In the genomic region with DNA sequence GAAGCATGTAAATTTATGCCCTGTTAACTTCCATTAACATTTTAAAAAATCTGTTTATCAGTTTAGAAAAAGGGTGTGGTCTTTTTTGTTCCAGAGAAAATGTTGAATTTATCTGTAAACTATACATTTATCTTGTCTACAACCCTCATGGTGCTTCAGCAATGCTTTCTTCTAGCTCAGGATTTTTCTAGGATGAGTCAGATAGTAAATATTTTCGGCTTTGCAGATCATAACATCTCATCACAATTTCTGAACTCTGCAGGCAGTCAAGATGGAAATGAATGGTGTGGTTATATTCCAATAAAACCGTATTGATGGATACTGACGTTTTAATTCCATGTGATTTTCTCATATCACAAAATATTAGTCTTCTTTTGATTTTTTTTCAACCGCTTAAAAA, we compare ENCODE assay signal across 17 cellular contexts.
DNase-seq lines count a peak whose midpoint lies in the region; ATAC-seq, FAIRE-seq and TF ChIP-seq lines count a peak whose summit lies in the region.
"Had no signal": no experiment of that assay in that cellular context is flagged by ENCODE, and none has a peak within 500 bp of the region (broad histone marks: within the 10 kb centered on the region; RNA-seq: fewer than 3 reads in every experiment).

No MANE protein-coding gene starts in this region.

- CTCF ChIA-PET in HEK293 (lab: Yijun Ruan, JAX), result interaction anchor here (0.6 to 3.7 kb wide), 3 partner anchors 16 to 408 kb away, joined by 3 to 20 read pairs (median 3); no protein-coding TSS in a partner anchor

- H3K4me3 ChIP-seq in HEK293 (ENCODE audit: low read depth, low read length), result no peak overlapping the region
- no peak overlapping the region for H3K4me3 ChIP-seq in RWPE2 (ENCODE audit: severe bottlenecking)
- H3K4me3 ChIP-seq in fibroblast of villous mesenchyme (ENCODE audit: low read depth, low read length), result no peak overlapping the region
- no peak overlapping the region for H3K4me3 ChIP-seq in kidney (ENCODE audit: low read length in 2 of 2)
- H3K4me3 ChIP-seq in left ventricle myocardium inferior, result no peak overlapping the region
- H3K4me3 ChIP-seq: BLaER1 treated with 17β-estradiol and CSF1 and Interleukin-3, amounts not matched to agents 10 nM and 100 nM; GM12878 had no signal

- intact Hi-C loops in kidney (cut with DNase I), result no loop called here
- intact Hi-C loops in left ventricle myocardium inferior (cut with micrococcal nuclease), result no loop called here

- H3K27ac Mint-ChIP-seq in stimulated activated naive CD8-positive, alpha-beta T cell treated with anti-CD3 and anti-CD28 coated beads, Interleukin-15, amount 100 ng/mL, for 72 hours, result no peak overlapping the region

- H3K4me1 ChIP-seq in HEK293 (ENCODE audit: control insufficient read depth, insufficient read depth, low read length) (peaks cover 9% of the 10 kb centered on the region), RWPE2 (ENCODE audit: insufficient read depth, poor library complexity, severe bottlenecking) (peaks cover 8% of the 10 kb centered on the region), kidney (ENCODE audit: control insufficient read depth in 1 of 2, insufficient read depth in 1 of 2, low read depth in 1 of 2, low read length in 2 of 2) (no peaks in the 10 kb centered on the region), left ventricle myocardium inferior (no peaks in the 10 kb centered on the region)
- H3K4me1 ChIP-seq: BLaER1 treated with 17β-estradiol and CSF1 and Interleukin-3, amounts not matched to agents 10 nM and 100 nM had no signal

- no peak for FAIRE-seq in kidney (lab: Jason Lieb, UNC)
- FAIRE-seq: GM12878, GM18507 had no signal

- H3K9me3 ChIP-seq in HEK293 (ENCODE audit: control insufficient read depth, insufficient read depth, low read depth, low read length) (no peaks in the 10 kb centered on the region), RWPE2 (ENCODE audit: severe bottlenecking) (no peaks in the 10 kb centered on the region), kidney (ENCODE audit: control insufficient read depth in 1 of 2, low read length in 2 of 2) (no peaks in the 10 kb centered on the region), left ventricle myocardium inferior (replicated peaks) (no peaks in the 10 kb centered on the region)
- H3K9me3 ChIP-seq: BLaER1 treated with 17β-estradiol and CSF1 and Interleukin-3, amounts not matched to agents 10 nM and 100 nM; SK-N-SH had no signal

- H3K27me3 ChIP-seq in RWPE2 (ENCODE audit: insufficient read depth, poor library complexity, severe bottlenecking) (no peaks in the 10 kb centered on the region), left ventricle myocardium inferior (ENCODE audit: low read depth) (peaks cover 91% of the 10 kb centered on the region)
- H3K27me3 ChIP-seq: BLaER1 treated with 17β-estradiol and CSF1 and Interleukin-3, amounts not matched to agents 10 nM and 100 nM had no signal

- no peak overlapping the region for H3K9ac ChIP-seq in kidney (ENCODE audit: low read length in 2 of 2)
- H3K9ac ChIP-seq: BLaER1 treated with 17β-estradiol and CSF1 and Interleukin-3, amounts not matched to agents 10 nM and 100 nM; SK-N-SH had no signal

- H3K27ac ChIP-seq in HEK293 (ENCODE audit: extremely low read depth, low read depth, low read length) (no peak overlapping the region), RWPE2 (ENCODE audit: poor library complexity, severe bottlenecking) (no peak overlapping the region), kidney (ENCODE audit: low read depth in 2 of 2, low read length in 2 of 2) (no peak overlapping the region), left ventricle myocardium inferior (replicated peaks) (no peak overlapping the region)
- H3K27ac ChIP-seq: 22Rv1; BLaER1 treated with 17β-estradiol and CSF1 and Interleukin-3, amounts not matched to agents 10 nM and 100 nM; HL-60 had no signal

- POLR2A ChIA-PET in HEK293 (lab: Yijun Ruan, JAX), result interaction anchor here (0.6 kb wide), 1 partner anchor 76 kb away, joined by 3 read pairs; no protein-coding TSS in a partner anchor

- peaks cover 37% of the 10 kb centered on the region for H3K27me3 Mint-ChIP-seq in stimulated activated naive CD8-positive, alpha-beta T cell treated with anti-CD3 and anti-CD28 coated beads, Interleukin-15, amount 100 ng/mL, for 72 hours

- TF ChIP-seq CTCF in HEK293 (tag by site-specific recombination; IDR thresholded peaks at IDR 0.05) (no peak), RWPE2 (IDR thresholded peaks at IDR 0.05; ENCODE audit: poor library complexity, severe bottlenecking) (no peak), fibroblast of villous mesenchyme (IDR thresholded peaks at IDR 0.05; ENCODE audit: insufficient read depth, low read depth, low read length) (no peak), kidney (IDR thresholded peaks at IDR 0.05; ENCODE audit: borderline replicate concordance, extremely low read depth, insufficient read depth) (no peak), left ventricle myocardium inferior (IDR thresholded peaks at IDR 0.05; ENCODE audit: borderline replicate concordance) (no peak)

- ATAC-seq in RWPE2 (ENCODE audit: low read depth), result peak; percentile 83
- no peak for ATAC-seq in stimulated activated naive CD8-positive, alpha-beta T cell treated with anti-CD3 and anti-CD28 coated beads, Interleukin-15, amount 100 ng/mL, for 72 hours
- ATAC-seq: GM12878 had no signal

- no peak overlapping the region for H3K4me3 Mint-ChIP-seq in stimulated activated naive CD8-positive, alpha-beta T cell treated with anti-CD3 and anti-CD28 coated beads, Interleukin-15, amount 100 ng/mL, for 72 hours

- DNase-seq in A172 (ENCODE audit: low spot score) (peak; percentile 48), RWPE2 (ENCODE audit: low spot score) (no peak), fibroblast of villous mesenchyme (ENCODE audit: low read depth) (peak; percentile 10), kidney (no peak), NCI-H774 (lab: John Stamatoyannopoulos, UW) (no peak), left ventricle myocardium inferior (no peak)
- no peak for DNase-seq in stimulated activated naive CD8-positive, alpha-beta T cell treated with anti-CD3 and anti-CD28 coated beads, Interleukin-15, amount 100 ng/mL, for 72 hours
- DNase-seq: DMS 273 treated with DMSO at 0.1 percent for 48 hours, NCI-H2029, NCI-H510A treated with DMSO at 0.1 percent for 48 hours, SK-N-SH had no signal

- H3K36me3 ChIP-seq in HEK293 (ENCODE audit: control insufficient read depth in 2 of 2, insufficient read depth in 1 of 2, low read length in 2 of 2) (no peaks in the 10 kb centered on the region), RWPE2 (ENCODE audit: low read depth) (no peaks in the 10 kb centered on the region), kidney (ENCODE audit: control insufficient read depth in 1 of 2, insufficient read depth in 2 of 2, low read length in 2 of 2) (no peaks in the 10 kb centered on the region), left ventricle myocardium inferior (no peaks in the 10 kb centered on the region)
- H3K36me3 ChIP-seq: BLaER1 treated with 17β-estradiol and CSF1 and Interleukin-3, amounts not matched to agents 10 nM and 100 nM had no signal

- H3K4me1 Mint-ChIP-seq in stimulated activated naive CD8-positive, alpha-beta T cell treated with anti-CD3 and anti-CD28 coated beads, Interleukin-15, amount 100 ng/mL, for 72 hours, result peaks cover 20% of the 10 kb centered on the region

- no peaks in the 10 kb centered on the region for H3K9me3 Mint-ChIP-seq in stimulated activated naive CD8-positive, alpha-beta T cell treated with anti-CD3 and anti-CD28 coated beads, Interleukin-15, amount 100 ng/mL, for 72 hours

TF ChIP-seq in HEK293, 187 proteins besides CTCF, POLR2A, EP300 and RAD21 (continues in another document):
- 0 out of 2 replicates have a peak, but pooled peaks have one; percentile 31 for TF ChIP-seq ZBTB17 (tag by site-specific recombination; IDR thresholded peaks at IDR 0.05)
- TF ChIP-seq, protein P1, sequence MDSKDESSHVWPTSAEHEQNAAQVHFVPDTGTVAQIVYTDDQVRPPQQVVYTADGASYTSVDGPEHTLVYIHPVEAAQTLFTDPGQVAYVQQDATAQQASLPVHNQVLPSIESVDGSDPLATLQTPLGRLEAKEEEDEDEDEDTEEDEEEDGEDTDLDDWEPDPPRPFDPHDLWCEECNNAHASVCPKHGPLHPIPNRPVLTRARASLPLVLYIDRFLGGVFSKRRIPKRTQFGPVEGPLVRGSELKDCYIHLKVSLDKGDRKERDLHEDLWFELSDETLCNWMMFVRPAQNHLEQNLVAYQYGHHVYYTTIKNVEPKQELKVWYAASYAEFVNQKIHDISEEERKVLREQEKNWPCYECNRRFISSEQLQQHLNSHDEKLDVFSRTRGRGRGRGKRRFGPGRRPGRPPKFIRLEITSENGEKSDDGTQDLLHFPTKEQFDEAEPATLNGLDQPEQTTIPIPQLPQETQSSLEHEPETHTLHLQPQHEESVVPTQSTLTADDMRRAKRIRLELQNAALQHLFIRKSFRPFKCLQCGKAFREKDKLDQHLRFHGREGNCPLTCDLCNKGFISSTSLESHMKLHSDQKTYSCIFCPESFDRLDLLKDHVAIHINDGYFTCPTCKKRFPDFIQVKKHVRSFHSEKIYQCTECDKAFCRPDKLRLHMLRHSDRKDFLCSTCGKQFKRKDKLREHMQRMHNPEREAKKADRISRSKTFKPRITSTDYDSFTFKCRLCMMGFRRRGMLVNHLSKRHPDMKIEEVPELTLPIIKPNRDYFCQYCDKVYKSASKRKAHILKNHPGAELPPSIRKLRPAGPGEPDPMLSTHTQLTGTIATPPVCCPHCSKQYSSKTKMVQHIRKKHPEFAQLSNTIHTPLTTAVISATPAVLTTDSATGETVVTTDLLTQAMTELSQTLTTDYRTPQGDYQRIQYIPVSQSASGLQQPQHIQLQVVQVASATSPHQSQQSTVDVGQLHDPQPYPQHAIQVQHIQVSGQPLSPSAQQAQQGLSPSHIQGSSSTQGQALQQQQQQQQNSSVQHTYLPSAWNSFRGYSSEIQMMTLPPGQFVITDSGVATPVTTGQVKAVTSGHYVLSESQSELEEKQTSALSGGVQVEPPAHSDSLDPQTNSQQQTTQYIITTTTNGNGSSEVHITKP (tag by site-specific recombination; IDR thresholded peaks at IDR 0.05), result 0 out of 2 replicates have a peak, but pooled peaks have one; percentile 10
- no peak for TF ChIP-seq ZNF785 (tag by site-specific recombination; IDR thresholded peaks at IDR 0.05)
- TF ChIP-seq ZNF585B (tag by site-specific recombination; IDR thresholded peaks at IDR 0.05), result no peak
- TF ChIP-seq OVOL3 (tag by site-specific recombination; IDR thresholded peaks at IDR 0.05), result no peak
- TF ChIP-seq, protein P2, sequence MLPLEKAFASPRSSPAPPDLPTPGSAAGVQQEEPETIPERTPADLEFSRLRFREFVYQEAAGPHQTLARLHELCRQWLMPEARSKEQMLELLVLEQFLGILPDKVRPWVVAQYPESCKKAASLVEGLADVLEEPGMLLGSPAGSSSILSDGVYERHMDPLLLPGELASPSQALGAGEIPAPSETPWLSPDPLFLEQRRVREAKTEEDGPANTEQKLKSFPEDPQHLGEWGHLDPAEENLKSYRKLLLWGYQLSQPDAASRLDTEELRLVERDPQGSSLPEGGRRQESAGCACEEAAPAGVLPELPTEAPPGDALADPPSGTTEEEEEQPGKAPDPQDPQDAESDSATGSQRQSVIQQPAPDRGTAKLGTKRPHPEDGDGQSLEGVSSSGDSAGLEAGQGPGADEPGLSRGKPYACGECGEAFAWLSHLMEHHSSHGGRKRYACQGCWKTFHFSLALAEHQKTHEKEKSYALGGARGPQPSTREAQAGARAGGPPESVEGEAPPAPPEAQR (tag by site-specific recombination; IDR thresholded peaks at IDR 0.05), result no peak

Comparison
In these comparisons a context has a peak if more than half of its experiments do, and no peak if none do; other contexts are left out.
1. DNase-seq: peak in A172 (single experiment) and fibroblast of villous mesenchyme (single experiment); none in RWPE2 (single experiment), kidney (single experiment), NCI-H774 (single experiment), left ventricle myocardium inferior (single experiment) and stimulated activated naive CD8-positive, alpha-beta T cell treated with anti-CD3 and anti-CD28 coated beads, Interleukin-15, amount 100 ng/mL, for 72 hours (0 of 2).